In genomic region chr19:54804571-54804970, GRCh38 we compare ENCODE assay signal across 8 cellular contexts. TPM values are rescaled to one million over a fixed set of nuclear protein-coding genes. Genes with fewer than 3 reads are reported as not detected.
"Had no signal": no experiment of that assay in that cellular context is flagged by ENCODE, and none has a peak within 500 bp of the region (broad histone marks: within the 10 kb centered on the region; RNA-seq: fewer than 3 reads in every experiment).

No MANE protein-coding gene starts in this region.

- H3K27ac ChIP-seq: HL-60 had no signal

- H3K4me3 Mint-ChIP-seq: GM23338, H9, IgD-negative memory B cell had no signal

- H3K4me3 ChIP-seq: GM23338 had no signal

- H3K27ac Mint-ChIP-seq: GM23338, H9, IgD-negative memory B cell had no signal

- H3K4me1 Mint-ChIP-seq: GM23338, H9, IgD-negative memory B cell had no signal

- DNase-seq: H9, HCEC 1CT had no signal

- ATAC-seq: GM23338, HepG2 had no signal

RNA-seq across cellular contexts. Expression of gene KIR2DL4, which starts 1.2 kb away (rescaled TPM):
- total RNA-seq: GM23338, H1, H9, HepG2, HT1080 had no signal

RNA-seq across cellular contexts. Expression of gene KIR3DL1, which starts 11.7 kb away (rescaled TPM):
- total RNA-seq: GM23338, H1, H9, HepG2, HT1080 had no signal

RNA-seq across cellular contexts. Expression of gene KIR2DS4, which starts 27.9 kb away (rescaled TPM):
- total RNA-seq: GM23338, H1, H9, HepG2, HT1080 had no signal

RNA-seq across cellular contexts. Expression of gene KIR2DL1, which starts 35.0 kb away (rescaled TPM):
- total RNA-seq: GM23338, H1, H9, HepG2, HT1080 had no signal

RNA-seq across cellular contexts. Expression of gene KIR3DL2, which starts 45.7 kb away (rescaled TPM):
- total RNA-seq: GM23338, H1, H9, HepG2, HT1080 had no signal
